20 cellular contexts compared by ENCODE assay signal in genomic region chr1:56170784-56171320, GRCh38.
DNase-seq lines count a peak whose midpoint lies in the region; ATAC-seq, FAIRE-seq and TF ChIP-seq lines count a peak whose summit lies in the region.
"Had no signal": no experiment of that assay in that cellular context is flagged by ENCODE, and none has a peak within 500 bp of the region (broad histone marks: within the 10 kb centered on the region; RNA-seq: fewer than 3 reads in every experiment).

No MANE protein-coding gene starts in this region.

- POLR2A ChIA-PET in HepG2 (lab: Yijun Ruan, JAX), result interaction anchor here (1.3 to 1.8 kb wide), 2 partner anchors 18 to 20 kb away, joined by 5 to 9 read pairs; no protein-coding TSS in a partner anchor
- POLR2A ChIA-PET in WTC11 (lab: Charles Lee), result no interaction called here

- H3K36me3 Mint-ChIP-seq in WTC11, result no peaks in the 10 kb centered on the region
- no peaks in the 10 kb centered on the region for H3K36me3 Mint-ChIP-seq in activated T-cell treated with anti-CD3 and anti-CD28 coated beads, Interleukin-2, amount 50 U/mL, for 72 hours (ENCODE audit: insufficient read depth in 2 of 2)

- ATAC-seq in HepG2 (peak; percentile 64), right lobe of liver (no peak), WTC11 (peak; percentile 65), gastroesophageal sphincter (no peak)
- no peak for ATAC-seq in activated T-cell treated with anti-CD3 and anti-CD28 coated beads, Interleukin-2, amount 50 U/mL, for 72 hours (replicated peaks in 1 of 2)

- H3K9ac ChIP-seq in HepG2 (ENCODE audit: insufficient read depth, low read depth, low read length), result no peak overlapping the region; the same call in 1 of the 2 replicates
- no peak overlapping the region for H3K9ac ChIP-seq in neuronal stem cell (ENCODE audit: low read depth, low read length, poor library complexity)
- H3K9ac ChIP-seq: KMS-11 had no signal

- H3K36me3 ChIP-seq in HepG2 (replicated peaks in 1 of 2; ENCODE audit: control insufficient read depth in 1 of 2, insufficient read depth in 2 of 2, low read length in 2 of 2) (no peaks in the 10 kb centered on the region), right lobe of liver (no peaks in the 10 kb centered on the region), neuronal stem cell (replicated peaks in 1 of 2; ENCODE audit: control insufficient read depth in 2 of 2, insufficient read depth in 2 of 2, low read length in 2 of 2) (no peaks in the 10 kb centered on the region), gastroesophageal sphincter (no peaks in the 10 kb centered on the region)
- H3K36me3 ChIP-seq: BE2C, Peyer's patch had no signal

- H4K8ac ChIP-seq in neuronal stem cell (ENCODE audit: low read depth, low read length), result no peak overlapping the region

- peaks cover 22% of the 10 kb centered on the region for H3K4me1 Mint-ChIP-seq in WTC11
- no peaks in the 10 kb centered on the region for H3K4me1 Mint-ChIP-seq in activated T-cell treated with anti-CD3 and anti-CD28 coated beads, Interleukin-2, amount 50 U/mL, for 72 hours (ENCODE audit: low read depth)

- no peak overlapping the region for H3K23ac ChIP-seq in neuronal stem cell (ENCODE audit: low read depth, low read length, poor library complexity)

- in situ Hi-C loops in HepG2 (cut with HindIII; ENCODE audit: extremely low pct_ligation_motif_present, low pct_unique_long_range_greater_than_20kb), result no loop called here

- no peak for FAIRE-seq in HepG2 (lab: Jason Lieb, UNC)
- FAIRE-seq: D721Med had no signal

- H2BK12ac ChIP-seq in neuronal stem cell (ENCODE audit: low read length), result no peak overlapping the region

- H3K4me3 Mint-ChIP-seq in WTC11, result no peak overlapping the region
- no peak overlapping the region for H3K4me3 Mint-ChIP-seq in activated T-cell treated with anti-CD3 and anti-CD28 coated beads, Interleukin-2, amount 50 U/mL, for 72 hours

- no peak overlapping the region for H2AK5ac ChIP-seq in neuronal stem cell (ENCODE audit: low read depth, low read length)

- TF ChIP-seq CTCF in HepG2 (CRISPR knock-in tag; IDR thresholded peaks at IDR 0.05), result no peak
- no peak for TF ChIP-seq CTCF in right lobe of liver (IDR thresholded peaks at IDR 0.05)
- no peak for TF ChIP-seq CTCF in WTC11 (IDR thresholded peaks at IDR 0.05)
- no peak for TF ChIP-seq CTCF in gastroesophageal sphincter (IDR thresholded peaks at IDR 0.05)

- H3K4me3 ChIP-seq in HepG2 (replicated peaks in 1 of 3; ENCODE audit: insufficient read depth in 1 of 3, low read depth in 2 of 3, low read length in 3 of 3) (peak overlapping the region in 1 of 3 experiments; percentile 31; a peak in 1 of 6 replicates), right lobe of liver (no peak overlapping the region), neuronal stem cell (ENCODE audit: low read length in 2 of 2) (no peak overlapping the region), gastroesophageal sphincter (no peak overlapping the region)
- H3K4me3 ChIP-seq: Peyer's patch had no signal

- H3K27me3 Mint-ChIP-seq in WTC11 (ENCODE audit: low read depth), result no peaks in the 10 kb centered on the region
- no peaks in the 10 kb centered on the region for H3K27me3 Mint-ChIP-seq in activated T-cell treated with anti-CD3 and anti-CD28 coated beads, Interleukin-2, amount 50 U/mL, for 72 hours (ENCODE audit: low read depth)

- H3K4me2 ChIP-seq in HepG2 (ENCODE audit: low read depth, low read length) (peak overlapping the region; percentile 72), neuronal stem cell (ENCODE audit: insufficient read depth, low read length, poor library complexity, severe bottlenecking) (no peak overlapping the region)
- H3K4me2 ChIP-seq: KMS-11 had no signal

- TF ChIP-seq POLR2A in HepG2 (IDR thresholded peaks at IDR 0.05; ENCODE audit: insufficient read depth in 1 of 2, low read depth in 2 of 2, low read length in 2 of 2), result no peak
- no peak for TF ChIP-seq POLR2A in right lobe of liver (IDR thresholded peaks at IDR 0.05)
- TF ChIP-seq POLR2A in gastroesophageal sphincter (IDR thresholded peaks at IDR 0.05), result no peak

- no peaks in the 10 kb centered on the region for H3K27me3 ChIP-seq in HepG2 (ENCODE audit: control insufficient read depth in 1 of 2, insufficient read depth in 2 of 2, low read length in 2 of 2)
- no peaks in the 10 kb centered on the region for H3K27me3 ChIP-seq in right lobe of liver
- H3K27me3 ChIP-seq in neuronal stem cell (ENCODE audit: control insufficient read depth in 3 of 3, insufficient read depth in 3 of 3, low read depth in 1 of 3, low read length in 3 of 3), result no peaks in the 10 kb centered on the region
- H3K27me3 ChIP-seq in gastroesophageal sphincter, result no peaks in the 10 kb centered on the region
- H3K27me3 ChIP-seq: BE2C, Peyer's patch had no signal

- intact Hi-C loops in HepG2 (cut with micrococcal nuclease; ENCODE audit: unreplicated experiment) (no loop called here), right lobe of liver (cut with DNase I) (no loop called here)

- H4K91ac ChIP-seq in neuronal stem cell (ENCODE audit: low read depth, low read length, poor library complexity), result no peak overlapping the region

- BruUV-seq in HepG2 (replicated peaks; lab: Mats Ljungman, UMichigan), result no TSS peak

- TF ChIP-seq RAD21 in HepG2 (CRISPR knock-in tag; IDR thresholded peaks at IDR 0.05), result no peak

- no peak overlapping the region for H3K4ac ChIP-seq in neuronal stem cell (ENCODE audit: low read length)

- H3K27ac ChIP-seq in HepG2 (ENCODE audit: extremely low read length, insufficient read depth, low read length), result no peak overlapping the region
- no peak overlapping the region for H3K27ac ChIP-seq in right lobe of liver
- no peak overlapping the region for H3K27ac ChIP-seq in neuronal stem cell (replicated peaks; ENCODE audit: low read length)
- no peak overlapping the region for H3K27ac ChIP-seq in gastroesophageal sphincter
- H3K27ac ChIP-seq: KMS-11, Peyer's patch had no signal

- no peaks in the 10 kb centered on the region for H3K79me2 ChIP-seq in HepG2 (ENCODE audit: insufficient read depth, low read length)

- CTCF ChIA-PET in HepG2 (lab: Yijun Ruan, JAX; ENCODE audit: low intra/inter-chr PET ratio, low total read pairs) (no interaction called here), WTC11 (lab: Charles Lee) (interaction anchor here (0.6 to 1.3 kb wide), 2 partner anchors 12 to 795 kb away, joined by 3 read pairs; no protein-coding TSS in a partner anchor)

- H2BK5ac ChIP-seq in neuronal stem cell (ENCODE audit: low read length), result no peak overlapping the region

- H2AFZ ChIP-seq in HepG2 (ENCODE audit: low read length) (no peak overlapping the region), neuronal stem cell (ENCODE audit: low read length) (peak overlapping the region; percentile 42)

- peaks cover 19% of the 10 kb centered on the region for H3K9me3 Mint-ChIP-seq in WTC11
- peaks cover 7 to 8% of the 10 kb centered on the region in 2 donors for H3K9me3 Mint-ChIP-seq in activated T-cell treated with anti-CD3 and anti-CD28 coated beads, Interleukin-2, amount 50 U/mL, for 72 hours

- no peaks in the 10 kb centered on the region for H4K20me1 ChIP-seq in HepG2 (ENCODE audit: insufficient read depth, low read length)

- no peaks in the 10 kb centered on the region for H3K9me3 ChIP-seq in HepG2 (ENCODE audit: low read length)
- no peaks in the 10 kb centered on the region for H3K9me3 ChIP-seq in right lobe of liver
- H3K9me3 ChIP-seq in neuronal stem cell (replicated peaks in 1 of 2; ENCODE audit: control insufficient read depth in 2 of 2, insufficient read depth in 1 of 2, low read depth in 1 of 2, low read length in 2 of 2), result peaks cover 0 to 8% of the 10 kb centered on the region in 2 donors
- H3K9me3 ChIP-seq in gastroesophageal sphincter, result peaks cover 0 to 6% (median 0%) of the 10 kb centered on the region in 3 donors
- H3K9me3 ChIP-seq: BE2C, Peyer's patch had no signal

- WGBS in HepG2 (ENCODE audit: low lambda C conversion rate), result 41% methylated on average over 4 of the region's 4 CpGs
- WGBS in right lobe of liver (ENCODE audit: insufficient coverage, low coverage, low lambda C conversion rate, missing lambda C conversion rate), result 66% methylated on average over 3 of the region's 4 CpGs
- no CpG with 5 or more reads among the region's 4 CpGs for WGBS in neuronal stem cell (ENCODE audit: extremely low coverage in 2 of 2, insufficient read length in 2 of 2, insufficient replicate concordance in 1 of 2), 2 donors
- WGBS in gastroesophageal sphincter (ENCODE audit: low coverage in 1 of 2), 2 donors, result 59 to 93% methylated on average over 2 to 4 of the region's 4 CpGs

- H3K27ac Mint-ChIP-seq in WTC11, result no peak overlapping the region; the same call in 1 of the 2 replicates
- H3K27ac Mint-ChIP-seq in activated T-cell treated with anti-CD3 and anti-CD28 coated beads, Interleukin-2, amount 50 U/mL, for 72 hours, result no peak overlapping the region

- H2BK120ac ChIP-seq in neuronal stem cell (ENCODE audit: low read depth, low read length), result no peak overlapping the region

- no peaks in the 10 kb centered on the region for H3K79me1 ChIP-seq in neuronal stem cell (ENCODE audit: low read depth, low read length)

- no peak for DNase-seq in HepG2 (ENCODE audit: low spot score)
- DNase-seq in right lobe of liver, result no peak
- DNase-seq in WTC11 (ENCODE audit: low spot score), result no peak
- no peak for DNase-seq in neuronal stem cell (ENCODE audit: low spot score)
- no peak for DNase-seq in RKO (ENCODE audit: low spot score)
- DNase-seq in activated T-cell treated with anti-CD3 and anti-CD28 coated beads, Interleukin-2, amount 50 U/mL, for 72 hours, result no peak
- DNase-seq: BE2C, DMS53, EL, GF-D8, H7, NCI-H1092 treated with DMSO at 0.1 percent for 48 hours, NCI-H1436 treated with DMSO at 0.1 percent for 48 hours, NCI-H1930, NCI-H2227 treated with DMSO at 0.1 percent for 48 hours, NCI-H510A, Peyer's patch had no signal

- no peak overlapping the region for H3K14ac ChIP-seq in neuronal stem cell (ENCODE audit: low read length)

- peaks cover 18% of the 10 kb centered on the region for H3K4me1 ChIP-seq in HepG2 (ENCODE audit: insufficient read depth, low read length)
- H3K4me1 ChIP-seq in right lobe of liver, result no peaks in the 10 kb centered on the region
- H3K4me1 ChIP-seq in neuronal stem cell (ENCODE audit: control insufficient read depth in 2 of 2, insufficient read depth in 1 of 2, low read depth in 1 of 2, low read length in 2 of 2), result no peaks in the 10 kb centered on the region
- peaks cover 0 to 12% (median 0%) of the 10 kb centered on the region in 3 donors for H3K4me1 ChIP-seq in gastroesophageal sphincter
- H3K4me1 ChIP-seq: BE2C, Peyer's patch had no signal

- TF ChIP-seq EP300 in HepG2 (IDR thresholded peaks at IDR 0.05; ENCODE audit: low read depth in 2 of 2, low read length in 2 of 2), result no peak
- TF ChIP-seq EP300 in HepG2 (CRISPR knock-in tag; IDR thresholded peaks at IDR 0.05; ENCODE audit: borderline replicate concordance), result no peak
- TF ChIP-seq EP300 in gastroesophageal sphincter (IDR thresholded peaks at IDR 0.05), result no peak

- no peak overlapping the region for H2BK15ac ChIP-seq in neuronal stem cell (ENCODE audit: low read length)

- peak overlapping the region; percentile 49 for H3K18ac ChIP-seq in neuronal stem cell (ENCODE audit: low read length)

Comparison
In these comparisons a context has a peak if more than half of its experiments do, and no peak if none do; other contexts are left out.
1. ATAC-seq: peak in HepG2 (single experiment) and WTC11 (single experiment); none in right lobe of liver (0 of 4), gastroesophageal sphincter (single experiment) and activated T-cell treated with anti-CD3 and anti-CD28 coated beads, Interleukin-2, amount 50 U/mL, for 72 hours (0 of 2).